1 cellular context compared by ENCODE assay signal in the genomic region with DNA sequence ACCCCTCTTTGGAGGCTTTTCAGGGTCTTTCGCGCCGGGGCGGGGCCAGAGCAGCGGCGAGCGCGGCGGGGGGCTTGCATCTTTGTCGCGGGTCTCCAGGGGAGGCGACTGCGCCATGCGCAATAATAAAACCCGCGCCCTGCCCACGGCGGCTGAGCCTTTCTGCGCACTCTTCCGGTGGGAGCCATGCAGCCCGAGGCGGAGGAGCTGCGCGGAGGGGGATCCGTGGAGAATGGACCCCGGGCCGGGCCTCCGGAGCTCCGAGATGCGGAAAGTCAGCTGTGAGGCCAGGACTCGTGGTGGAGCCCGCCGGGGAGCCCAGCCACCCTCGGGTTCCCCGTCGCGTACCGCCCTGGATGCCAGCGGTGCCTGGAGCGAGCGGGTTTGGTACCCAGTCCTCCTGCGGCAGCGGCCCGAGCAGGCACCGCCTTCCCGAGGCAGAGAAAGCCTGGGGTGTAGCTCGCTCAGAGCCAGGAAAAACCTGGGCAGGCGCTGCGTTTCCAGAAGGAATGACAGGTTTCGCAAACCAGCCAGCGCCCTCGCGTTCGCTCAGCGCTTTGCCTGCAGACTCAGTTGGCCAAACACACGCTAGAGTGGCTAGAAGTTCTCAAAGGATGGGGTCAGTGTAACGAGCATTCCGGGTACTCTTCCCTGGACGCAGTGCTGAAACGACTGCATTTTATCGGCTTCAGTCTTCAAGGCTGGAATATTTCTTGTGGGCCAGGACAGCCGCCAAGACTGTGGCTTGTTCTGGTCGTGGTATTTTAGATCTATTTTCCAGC.
TF ChIP-seq lines count a peak whose summit lies in the region.

No MANE protein-coding gene starts in this region.

TF ChIP-seq in HepG2, 621 proteins besides CTCF, POLR2A, EP300 and RAD21 (continued from another document and continues in another):
- TF ChIP-seq, protein P1, sequence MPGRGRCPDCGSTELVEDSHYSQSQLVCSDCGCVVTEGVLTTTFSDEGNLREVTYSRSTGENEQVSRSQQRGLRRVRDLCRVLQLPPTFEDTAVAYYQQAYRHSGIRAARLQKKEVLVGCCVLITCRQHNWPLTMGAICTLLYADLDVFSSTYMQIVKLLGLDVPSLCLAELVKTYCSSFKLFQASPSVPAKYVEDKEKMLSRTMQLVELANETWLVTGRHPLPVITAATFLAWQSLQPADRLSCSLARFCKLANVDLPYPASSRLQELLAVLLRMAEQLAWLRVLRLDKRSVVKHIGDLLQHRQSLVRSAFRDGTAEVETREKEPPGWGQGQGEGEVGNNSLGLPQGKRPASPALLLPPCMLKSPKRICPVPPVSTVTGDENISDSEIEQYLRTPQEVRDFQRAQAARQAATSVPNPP (CRISPR knock-in tag; IDR thresholded peaks at IDR 0.05), result no peak
- TF ChIP-seq, protein P2, sequence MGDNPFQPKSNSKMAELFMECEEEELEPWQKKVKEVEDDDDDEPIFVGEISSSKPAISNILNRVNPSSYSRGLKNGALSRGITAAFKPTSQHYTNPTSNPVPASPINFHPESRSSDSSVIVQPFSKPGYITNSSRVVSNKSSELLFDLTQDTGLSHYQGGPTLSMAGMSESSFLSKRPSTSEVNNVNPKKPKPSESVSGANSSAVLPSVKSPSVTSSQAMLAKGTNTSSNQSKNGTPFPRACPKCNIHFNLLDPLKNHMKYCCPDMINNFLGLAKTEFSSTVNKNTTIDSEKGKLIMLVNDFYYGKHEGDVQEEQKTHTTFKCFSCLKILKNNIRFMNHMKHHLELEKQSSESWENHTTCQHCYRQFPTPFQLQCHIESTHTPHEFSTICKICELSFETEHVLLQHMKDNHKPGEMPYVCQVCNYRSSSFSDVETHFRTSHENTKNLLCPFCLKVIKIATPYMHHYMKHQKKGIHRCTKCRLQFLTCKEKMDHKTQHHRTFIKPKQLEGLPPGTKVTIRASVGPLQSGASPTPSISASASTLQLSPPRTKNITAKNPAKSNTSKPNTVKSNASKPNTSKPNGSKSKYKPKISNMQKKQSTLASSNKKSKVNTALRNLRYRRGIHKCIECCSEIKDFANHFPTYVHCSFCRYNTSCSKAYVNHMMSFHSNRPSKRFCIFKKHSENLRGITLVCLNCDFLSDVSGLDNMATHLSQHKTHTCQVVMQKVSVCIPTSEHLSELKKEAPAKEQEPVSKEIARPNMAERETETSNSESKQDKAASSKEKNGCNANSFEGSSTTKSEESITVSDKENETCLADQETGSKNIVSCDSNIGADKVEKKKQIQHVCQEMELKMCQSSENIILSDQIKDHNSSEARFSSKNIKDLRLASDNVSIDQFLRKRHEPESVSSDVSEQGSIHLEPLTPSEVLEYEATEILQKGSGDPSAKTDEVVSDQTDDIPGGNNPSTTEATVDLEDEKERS (CRISPR knock-in tag; IDR thresholded peaks at IDR 0.05), result no peak
- no peak for TF ChIP-seq GFI1 (CRISPR knock-in tag; IDR thresholded peaks at IDR 0.05; ENCODE audit: borderline replicate concordance)
- TF ChIP-seq ZSCAN12 (CRISPR knock-in tag; IDR thresholded peaks at IDR 0.05), result no peak
- no peak for TF ChIP-seq NR1H2 (CRISPR knock-in tag; IDR thresholded peaks at IDR 0.05; ENCODE audit: borderline replicate concordance, low read depth)
- TF ChIP-seq ZFP82 (CRISPR knock-in tag; IDR thresholded peaks at IDR 0.05; ENCODE audit: borderline replicate concordance), result no peak
- peak; percentile 18; the same call in 1 of the 2 replicates for TF ChIP-seq ZNF891 (CRISPR knock-in tag; IDR thresholded peaks at IDR 0.05)
- TF ChIP-seq, protein P3, sequence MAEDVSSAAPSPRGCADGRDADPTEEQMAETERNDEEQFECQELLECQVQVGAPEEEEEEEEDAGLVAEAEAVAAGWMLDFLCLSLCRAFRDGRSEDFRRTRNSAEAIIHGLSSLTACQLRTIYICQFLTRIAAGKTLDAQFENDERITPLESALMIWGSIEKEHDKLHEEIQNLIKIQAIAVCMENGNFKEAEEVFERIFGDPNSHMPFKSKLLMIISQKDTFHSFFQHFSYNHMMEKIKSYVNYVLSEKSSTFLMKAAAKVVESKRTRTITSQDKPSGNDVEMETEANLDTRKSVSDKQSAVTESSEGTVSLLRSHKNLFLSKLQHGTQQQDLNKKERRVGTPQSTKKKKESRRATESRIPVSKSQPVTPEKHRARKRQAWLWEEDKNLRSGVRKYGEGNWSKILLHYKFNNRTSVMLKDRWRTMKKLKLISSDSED (CRISPR knock-in tag; IDR thresholded peaks at IDR 0.05), result no peak
- TF ChIP-seq ZNF136 (CRISPR knock-in tag; IDR thresholded peaks at IDR 0.05; ENCODE audit: low read depth), result no peak
- TF ChIP-seq, protein P4, sequence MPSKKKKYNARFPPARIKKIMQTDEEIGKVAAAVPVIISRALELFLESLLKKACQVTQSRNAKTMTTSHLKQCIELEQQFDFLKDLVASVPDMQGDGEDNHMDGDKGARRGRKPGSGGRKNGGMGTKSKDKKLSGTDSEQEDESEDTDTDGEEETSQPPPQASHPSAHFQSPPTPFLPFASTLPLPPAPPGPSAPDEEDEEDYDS (CRISPR knock-in tag; IDR thresholded peaks at IDR 0.05), result no peak
- no peak for TF ChIP-seq RARA (CRISPR knock-in tag; IDR thresholded peaks at IDR 0.05)
- 0 out of 2 replicates have a peak, but pooled peaks have one; percentile 44 for TF ChIP-seq ZSCAN20 (CRISPR knock-in tag; IDR thresholded peaks at IDR 0.05; ENCODE audit: borderline replicate concordance)
- no peak for TF ChIP-seq HNF4A (CRISPR knock-in tag; IDR thresholded peaks at IDR 0.05)
- TF ChIP-seq ZFYVE20 (CRISPR knock-in tag; IDR thresholded peaks at IDR 0.05; ENCODE audit: borderline replicate concordance, low read depth), result no peak
- no peak for TF ChIP-seq ZNF709 (CRISPR knock-in tag; IDR thresholded peaks at IDR 0.05)
- no peak for TF ChIP-seq TBL1XR1 (IDR thresholded peaks at IDR 0.05; ENCODE audit: borderline replicate concordance, low read length, partially characterized antibody)
- TF ChIP-seq ZNF564 (CRISPR knock-in tag; IDR thresholded peaks at IDR 0.05), result no peak
- peak; percentile 40; the same call in 1 of the 2 replicates for TF ChIP-seq ATF7-NPFF (CRISPR knock-in tag; IDR thresholded peaks at IDR 0.05; ENCODE audit: low read depth)
- TF ChIP-seq, protein P5, sequence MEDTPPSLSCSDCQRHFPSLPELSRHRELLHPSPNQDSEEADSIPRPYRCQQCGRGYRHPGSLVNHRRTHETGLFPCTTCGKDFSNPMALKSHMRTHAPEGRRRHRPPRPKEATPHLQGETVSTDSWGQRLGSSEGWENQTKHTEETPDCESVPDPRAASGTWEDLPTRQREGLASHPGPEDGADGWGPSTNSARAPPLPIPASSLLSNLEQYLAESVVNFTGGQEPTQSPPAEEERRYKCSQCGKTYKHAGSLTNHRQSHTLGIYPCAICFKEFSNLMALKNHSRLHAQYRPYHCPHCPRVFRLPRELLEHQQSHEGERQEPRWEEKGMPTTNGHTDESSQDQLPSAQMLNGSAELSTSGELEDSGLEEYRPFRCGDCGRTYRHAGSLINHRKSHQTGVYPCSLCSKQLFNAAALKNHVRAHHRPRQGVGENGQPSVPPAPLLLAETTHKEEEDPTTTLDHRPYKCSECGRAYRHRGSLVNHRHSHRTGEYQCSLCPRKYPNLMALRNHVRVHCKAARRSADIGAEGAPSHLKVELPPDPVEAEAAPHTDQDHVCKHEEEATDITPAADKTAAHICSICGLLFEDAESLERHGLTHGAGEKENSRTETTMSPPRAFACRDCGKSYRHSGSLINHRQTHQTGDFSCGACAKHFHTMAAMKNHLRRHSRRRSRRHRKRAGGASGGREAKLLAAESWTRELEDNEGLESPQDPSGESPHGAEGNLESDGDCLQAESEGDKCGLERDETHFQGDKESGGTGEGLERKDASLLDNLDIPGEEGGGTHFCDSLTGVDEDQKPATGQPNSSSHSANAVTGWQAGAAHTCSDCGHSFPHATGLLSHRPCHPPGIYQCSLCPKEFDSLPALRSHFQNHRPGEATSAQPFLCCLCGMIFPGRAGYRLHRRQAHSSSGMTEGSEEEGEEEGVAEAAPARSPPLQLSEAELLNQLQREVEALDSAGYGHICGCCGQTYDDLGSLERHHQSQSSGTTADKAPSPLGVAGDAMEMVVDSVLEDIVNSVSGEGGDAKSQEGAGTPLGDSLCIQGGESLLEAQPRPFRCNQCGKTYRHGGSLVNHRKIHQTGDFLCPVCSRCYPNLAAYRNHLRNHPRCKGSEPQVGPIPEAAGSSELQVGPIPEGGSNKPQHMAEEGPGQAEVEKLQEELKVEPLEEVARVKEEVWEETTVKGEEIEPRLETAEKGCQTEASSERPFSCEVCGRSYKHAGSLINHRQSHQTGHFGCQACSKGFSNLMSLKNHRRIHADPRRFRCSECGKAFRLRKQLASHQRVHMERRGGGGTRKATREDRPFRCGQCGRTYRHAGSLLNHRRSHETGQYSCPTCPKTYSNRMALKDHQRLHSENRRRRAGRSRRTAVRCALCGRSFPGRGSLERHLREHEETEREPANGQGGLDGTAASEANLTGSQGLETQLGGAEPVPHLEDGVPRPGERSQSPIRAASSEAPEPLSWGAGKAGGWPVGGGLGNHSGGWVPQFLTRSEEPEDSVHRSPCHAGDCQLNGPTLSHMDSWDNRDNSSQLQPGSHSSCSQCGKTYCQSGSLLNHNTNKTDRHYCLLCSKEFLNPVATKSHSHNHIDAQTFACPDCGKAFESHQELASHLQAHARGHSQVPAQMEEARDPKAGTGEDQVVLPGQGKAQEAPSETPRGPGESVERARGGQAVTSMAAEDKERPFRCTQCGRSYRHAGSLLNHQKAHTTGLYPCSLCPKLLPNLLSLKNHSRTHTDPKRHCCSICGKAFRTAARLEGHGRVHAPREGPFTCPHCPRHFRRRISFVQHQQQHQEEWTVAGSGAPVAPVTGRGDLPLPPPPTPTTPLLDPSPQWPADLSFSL (CRISPR knock-in tag; IDR thresholded peaks at IDR 0.05), result no peak
- no peak for TF ChIP-seq TMF1 (CRISPR knock-in tag; IDR thresholded peaks at IDR 0.05; ENCODE audit: low read depth)
- no peak for TF ChIP-seq ATF1 (CRISPR knock-in tag; IDR thresholded peaks at IDR 0.05)
- TF ChIP-seq ZMYM2 (CRISPR knock-in tag; IDR thresholded peaks at IDR 0.05), result no peak
- TF ChIP-seq, protein P6, sequence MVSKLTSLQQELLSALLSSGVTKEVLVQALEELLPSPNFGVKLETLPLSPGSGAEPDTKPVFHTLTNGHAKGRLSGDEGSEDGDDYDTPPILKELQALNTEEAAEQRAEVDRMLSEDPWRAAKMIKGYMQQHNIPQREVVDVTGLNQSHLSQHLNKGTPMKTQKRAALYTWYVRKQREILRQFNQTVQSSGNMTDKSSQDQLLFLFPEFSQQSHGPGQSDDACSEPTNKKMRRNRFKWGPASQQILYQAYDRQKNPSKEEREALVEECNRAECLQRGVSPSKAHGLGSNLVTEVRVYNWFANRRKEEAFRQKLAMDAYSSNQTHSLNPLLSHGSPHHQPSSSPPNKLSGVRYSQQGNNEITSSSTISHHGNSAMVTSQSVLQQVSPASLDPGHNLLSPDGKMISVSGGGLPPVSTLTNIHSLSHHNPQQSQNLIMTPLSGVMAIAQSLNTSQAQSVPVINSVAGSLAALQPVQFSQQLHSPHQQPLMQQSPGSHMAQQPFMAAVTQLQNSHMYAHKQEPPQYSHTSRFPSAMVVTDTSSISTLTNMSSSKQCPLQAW (CRISPR knock-in tag; IDR thresholded peaks at IDR 0.05), result no peak
- no peak for TF ChIP-seq NAIF1 (CRISPR knock-in tag; IDR thresholded peaks at IDR 0.05; ENCODE audit: borderline replicate concordance)
- no peak for TF ChIP-seq SSRP1 (CRISPR knock-in tag; IDR thresholded peaks at IDR 0.05)
- TF ChIP-seq ZNF251 (CRISPR knock-in tag; IDR thresholded peaks at IDR 0.05), result no peak
- no peak for TF ChIP-seq ARHGAP35 (CRISPR knock-in tag; IDR thresholded peaks at IDR 0.05; ENCODE audit: borderline replicate concordance)
- no peak for TF ChIP-seq ZNF263 (CRISPR knock-in tag; IDR thresholded peaks at IDR 0.05)
- no peak for TF ChIP-seq MED1 (CRISPR knock-in tag; IDR thresholded peaks at IDR 0.05)
- no peak for TF ChIP-seq ZNF484 (CRISPR knock-in tag; IDR thresholded peaks at IDR 0.05; ENCODE audit: borderline replicate concordance, low read depth)
- TF ChIP-seq, protein P7, sequence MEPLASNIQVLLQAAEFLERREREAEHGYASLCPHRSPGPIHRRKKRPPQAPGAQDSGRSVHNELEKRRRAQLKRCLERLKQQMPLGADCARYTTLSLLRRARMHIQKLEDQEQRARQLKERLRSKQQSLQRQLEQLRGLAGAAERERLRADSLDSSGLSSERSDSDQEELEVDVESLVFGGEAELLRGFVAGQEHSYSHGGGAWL (CRISPR knock-in tag; IDR thresholded peaks at IDR 0.05), result no peak
- TF ChIP-seq MED13 (CRISPR knock-in tag; IDR thresholded peaks at IDR 0.05), result no peak
- TF ChIP-seq MXD4 (CRISPR knock-in tag; IDR thresholded peaks at IDR 0.05), result no peak
- 0 out of 2 replicates have a peak, but pooled peaks have one; percentile 62 for TF ChIP-seq ZNF225 (CRISPR knock-in tag; IDR thresholded peaks at IDR 0.05)
- peak; percentile 11; the same call in 1 of the 2 replicates for TF ChIP-seq KDM2A (CRISPR knock-in tag; IDR thresholded peaks at IDR 0.05; ENCODE audit: borderline replicate concordance, low read depth)
- TF ChIP-seq, protein P8, sequence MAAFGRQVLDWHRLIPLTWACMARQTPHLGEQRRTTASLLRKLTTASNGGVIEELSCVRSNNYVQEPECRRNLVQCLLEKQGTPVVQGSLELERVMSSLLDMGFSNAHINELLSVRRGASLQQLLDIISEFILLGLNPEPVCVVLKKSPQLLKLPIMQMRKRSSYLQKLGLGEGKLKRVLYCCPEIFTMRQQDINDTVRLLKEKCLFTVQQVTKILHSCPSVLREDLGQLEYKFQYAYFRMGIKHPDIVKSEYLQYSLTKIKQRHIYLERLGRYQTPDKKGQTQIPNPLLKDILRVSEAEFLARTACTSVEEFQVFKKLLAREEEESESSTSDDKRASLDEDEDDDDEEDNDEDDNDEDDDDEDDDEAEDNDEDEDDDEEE (CRISPR knock-in tag; IDR thresholded peaks at IDR 0.05), result no peak
- TF ChIP-seq ONECUT2 (CRISPR knock-in tag; IDR thresholded peaks at IDR 0.05), result no peak
- no peak for TF ChIP-seq GPN1 (CRISPR knock-in tag; IDR thresholded peaks at IDR 0.05; ENCODE audit: borderline replicate concordance)
- no peak for TF ChIP-seq ZC3H13 (CRISPR knock-in tag; IDR thresholded peaks at IDR 0.05)
- TF ChIP-seq FOXP1 (IDR thresholded peaks at IDR 0.05), result no peak
- TF ChIP-seq FOXP1 (CRISPR knock-in tag; IDR thresholded peaks at IDR 0.05), result no peak
